20 cellular contexts compared by ENCODE assay signal in the genomic region with DNA sequence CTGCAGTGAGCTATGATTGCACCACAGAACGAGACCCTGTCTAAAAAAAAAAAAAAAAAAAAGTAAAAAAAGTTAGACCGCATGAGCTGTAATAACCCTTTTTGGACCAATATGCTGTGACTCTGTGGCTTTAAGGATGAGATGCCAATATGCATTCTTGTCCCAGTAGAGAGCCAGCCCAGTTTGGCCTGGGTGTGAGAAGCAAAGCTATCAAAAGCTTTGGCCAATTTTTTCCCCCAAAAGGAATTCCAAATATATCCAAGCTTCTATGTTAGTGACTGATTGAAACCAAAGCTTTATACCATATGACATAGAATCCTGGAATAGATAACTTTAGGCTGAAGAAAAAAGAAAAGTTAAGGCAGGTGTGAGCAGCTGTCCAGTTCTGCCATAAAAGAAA.
"Had no signal": no experiment of that assay in that cellular context is flagged by ENCODE, and none has a peak within 500 bp of the region (broad histone marks: within the 10 kb centered on the region; RNA-seq: fewer than 3 reads in every experiment).

No MANE protein-coding gene starts in this region.

- DNase-seq: effector memory CD4-positive, alpha-beta T cell; foreskin keratinocyte; kidney; left cardiac atrium; left ventricle myocardium inferior; lower lobe of right lung; midbrain; naive B cell; nephron progenitor cell; psoas muscle; retina; right lobe of liver; spleen; stimulated activated CD4-positive, alpha-beta T cell treated with anti-CD3 and anti-CD28 coated beads, Interleukin-15, amount 100 ng/mL, for 24 hours; stimulated activated CD4-positive, alpha-beta T cell treated with anti-CD3 and anti-CD28 coated beads, Interleukin-1b, Interleukin-23, amount 100 ng/mL, for 48 hours; stimulated activated CD4-positive, alpha-beta T cell treated with anti-CD3 and anti-CD28 coated beads, Interleukin-4, amount 100 ng/mL, for 24 hours; stimulated activated naive CD8-positive, alpha-beta T cell treated with anti-CD3 and anti-CD28 coated beads, Interleukin-15, amount 100 ng/mL, for 72 hours; testis; upper lobe of right lung had no signal

- ATAC-seq: left cardiac atrium; lower lobe of right lung; psoas muscle; right lobe of liver; stimulated activated memory B cell treated with anti-CD40 and anti-IgM and Interleukin-4, amounts not matched to agents 10 μg/mL and 1 μg/mL and 100 μg/mL, for 72 hours; stimulated activated naive CD8-positive, alpha-beta T cell treated with anti-CD3 and anti-CD28 coated beads, Interleukin-15, amount 100 ng/mL, for 72 hours; upper lobe of right lung had no signal
